9 cellular contexts compared by ENCODE assay signal in the genomic region with DNA sequence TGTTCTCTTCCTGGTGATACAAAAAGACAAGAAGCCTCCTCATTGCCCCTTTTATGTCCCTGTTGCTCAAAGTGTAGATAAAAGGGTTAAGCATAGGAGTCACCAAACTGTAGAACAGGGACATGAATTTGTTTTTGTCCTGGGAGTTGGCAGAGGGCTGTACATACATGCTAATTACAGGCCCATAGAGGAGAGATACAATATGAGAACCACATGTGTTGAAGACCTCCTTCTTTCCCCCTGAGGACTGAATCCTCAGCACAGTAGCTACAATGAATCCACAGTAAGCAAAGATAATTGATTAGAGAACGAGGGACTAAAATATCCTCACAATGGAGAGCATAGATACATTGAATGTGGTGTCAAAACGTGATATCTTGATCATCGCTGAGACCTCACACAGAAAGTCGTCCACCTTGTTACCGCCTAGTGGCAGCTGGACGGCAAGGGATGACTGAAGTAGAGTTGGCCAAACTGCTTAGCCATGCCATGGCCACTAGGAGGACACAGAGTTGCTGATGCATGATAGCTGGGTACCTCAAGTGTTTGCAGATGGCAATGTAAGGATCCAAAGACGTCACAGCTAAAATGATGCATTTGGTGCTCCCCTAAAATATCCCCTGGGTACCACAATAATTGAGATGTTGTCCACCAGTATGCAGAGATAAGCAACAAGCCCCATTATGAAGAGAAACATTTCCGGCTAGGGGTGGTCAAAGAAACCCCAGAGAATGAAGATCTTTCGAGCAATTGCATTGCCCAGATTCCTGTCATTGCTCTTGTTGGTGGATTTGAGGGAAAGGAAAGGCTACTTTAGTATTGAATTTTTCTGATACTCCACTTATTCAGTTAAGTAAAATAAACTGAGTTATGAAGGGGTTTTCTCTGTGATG. TPM values are rescaled to one million over a fixed set of nuclear protein-coding genes. Genes with fewer than 3 reads are reported as not detected.
A peak's percentile ranks its signal among the peaks of the same experiment; 100 is the strongest.
DNase-seq lines count a peak whose midpoint lies in the region; ATAC-seq and TF ChIP-seq lines count a peak whose summit lies in the region.
"Had no signal": no experiment of that assay in that cellular context is flagged by ENCODE, and none has a peak within 500 bp of the region (broad histone marks: within the 10 kb centered on the region; RNA-seq: fewer than 3 reads in every experiment).

No MANE protein-coding gene starts in this region.

- CTCF ChIA-PET in WTC11 (lab: Charles Lee): interaction anchor here (0.5 to 1.3 kb wide), 20 partner anchors 8 to 406 kb away, joined by 3 to 7 read pairs (median 4); a partner anchor contains a TSS
- CTCF ChIA-PET in activated CD8-positive, alpha-beta memory T cell treated with anti-CD3 and anti-CD28 coated beads, Interleukin-2, amount 10 ng/mL, durations not matched to agents 7 days and 5 days (lab: Charles Lee): no interaction called here

- no peaks in the 10 kb centered on the region for H3K4me1 Mint-ChIP-seq in WTC11
- H3K4me1 Mint-ChIP-seq in activated CD8-positive, alpha-beta memory T cell treated with anti-CD3 and anti-CD28 coated beads, Interleukin-2, amount 10 ng/mL, durations not matched to agents 7 days and 5 days: no peaks in the 10 kb centered on the region
- H3K4me1 Mint-ChIP-seq: activated naive CD8-positive, alpha-beta T cell treated with anti-CD3 and anti-CD28 coated beads, Interleukin-2, amount 10 ng/mL, durations not matched to agents 7 days and 5 days had no signal

- no peaks in the 10 kb centered on the region; the same call in 1 of the 2 replicates for H3K27me3 Mint-ChIP-seq in WTC11 (ENCODE audit: low read depth)
- peaks cover 28% of the 10 kb centered on the region for H3K27me3 Mint-ChIP-seq in activated CD8-positive, alpha-beta memory T cell treated with anti-CD3 and anti-CD28 coated beads, Interleukin-2, amount 10 ng/mL, durations not matched to agents 7 days and 5 days

- no peak overlapping the region for H3K4me2 ChIP-seq in KMS-11

- H3K36me3 ChIP-seq in KMS-11 (ENCODE audit: insufficient read depth) (no peaks in the 10 kb centered on the region), kidney epithelial cell (ENCODE audit: control insufficient read depth, insufficient read depth, low read length) (no peaks in the 10 kb centered on the region), ascending aorta (no peaks in the 10 kb centered on the region)

- intact Hi-C loops in ascending aorta (cut with DNase I): no loop called here

- ATAC-seq in WTC11: peak; percentile 99
- no peak for ATAC-seq in GM19397 (IDR thresholded peaks at IDR 0.05; ENCODE audit: unreplicated experiment)
- ATAC-seq in activated CD8-positive, alpha-beta memory T cell treated with anti-CD3 and anti-CD28 coated beads, Interleukin-2, amount 10 ng/mL, durations not matched to agents 7 days and 5 days: no peak

- H3K27ac ChIP-seq in KMS-11 (no peak overlapping the region), ascending aorta (no peak overlapping the region)

- no peaks in the 10 kb centered on the region for H3K36me3 Mint-ChIP-seq in WTC11
- no peaks in the 10 kb centered on the region for H3K36me3 Mint-ChIP-seq in activated CD8-positive, alpha-beta memory T cell treated with anti-CD3 and anti-CD28 coated beads, Interleukin-2, amount 10 ng/mL, durations not matched to agents 7 days and 5 days
- H3K36me3 Mint-ChIP-seq: activated naive CD8-positive, alpha-beta T cell treated with anti-CD3 and anti-CD28 coated beads, Interleukin-2, amount 10 ng/mL, durations not matched to agents 7 days and 5 days had no signal

- H3K9me3 ChIP-seq in ascending aorta: no peaks in the 10 kb centered on the region

- H3K4me3 ChIP-seq in KMS-11 (IDR thresholded peaks at IDR 0.05; ENCODE audit: insufficient read depth, low read depth, low read length) (no peak overlapping the region), kidney epithelial cell (ENCODE audit: low read depth, low read length) (no peak overlapping the region), ascending aorta (no peak overlapping the region)

- H4K20me1 ChIP-seq in KMS-11 (ENCODE audit: insufficient read depth): no peaks in the 10 kb centered on the region

- H3K9ac ChIP-seq in KMS-11: no peak overlapping the region

- H2AFZ ChIP-seq in KMS-11 (ENCODE audit: low read depth): no peak overlapping the region

- peaks cover 10% of the 10 kb centered on the region for H3K9me3 Mint-ChIP-seq in WTC11
- H3K9me3 Mint-ChIP-seq in activated CD8-positive, alpha-beta memory T cell treated with anti-CD3 and anti-CD28 coated beads, Interleukin-2, amount 10 ng/mL, durations not matched to agents 7 days and 5 days (ENCODE audit: low read depth): no peaks in the 10 kb centered on the region
- H3K9me3 Mint-ChIP-seq: activated naive CD8-positive, alpha-beta T cell treated with anti-CD3 and anti-CD28 coated beads, Interleukin-2, amount 10 ng/mL, durations not matched to agents 7 days and 5 days had no signal

- H3K4me3 Mint-ChIP-seq in WTC11: no peak overlapping the region
- no peak overlapping the region for H3K4me3 Mint-ChIP-seq in activated CD8-positive, alpha-beta memory T cell treated with anti-CD3 and anti-CD28 coated beads, Interleukin-2, amount 10 ng/mL, durations not matched to agents 7 days and 5 days
- H3K4me3 Mint-ChIP-seq: activated naive CD8-positive, alpha-beta T cell treated with anti-CD3 and anti-CD28 coated beads, Interleukin-2, amount 10 ng/mL, durations not matched to agents 7 days and 5 days had no signal

- H3K79me2 ChIP-seq in KMS-11 (ENCODE audit: insufficient read depth, low read depth): no peaks in the 10 kb centered on the region

- peak; percentile 57 for TF ChIP-seq CTCF in KMS-11 (conservative IDR thresholded peaks at IDR 0.05; ENCODE audit: low read depth, low read length)
- TF ChIP-seq CTCF in WTC11 (IDR thresholded peaks at IDR 0.05): peak; percentile 79
- TF ChIP-seq CTCF in kidney epithelial cell (IDR thresholded peaks at IDR 0.05; ENCODE audit: insufficient read depth, low read length, poor library complexity, severe bottlenecking): peak; percentile 65
- TF ChIP-seq CTCF in ascending aorta (IDR thresholded peaks at IDR 0.05): no peak

- H3K27ac Mint-ChIP-seq in WTC11: no peak overlapping the region
- no peak overlapping the region for H3K27ac Mint-ChIP-seq in activated CD8-positive, alpha-beta memory T cell treated with anti-CD3 and anti-CD28 coated beads, Interleukin-2, amount 10 ng/mL, durations not matched to agents 7 days and 5 days
- H3K27ac Mint-ChIP-seq: activated naive CD8-positive, alpha-beta T cell treated with anti-CD3 and anti-CD28 coated beads, Interleukin-2, amount 10 ng/mL, durations not matched to agents 7 days and 5 days had no signal

- H3K4me1 ChIP-seq in KMS-11 (ENCODE audit: low read depth, poor library complexity, severe bottlenecking): no peaks in the 10 kb centered on the region
- no peaks in the 10 kb centered on the region for H3K4me1 ChIP-seq in ascending aorta

- POLR2A ChIA-PET in WTC11 (lab: Charles Lee): no interaction called here

- peak; percentile 2 for DNase-seq in stimulated activated CD4-positive, alpha-beta T cell treated with anti-CD3 and anti-CD28 coated beads, Interleukin-1b, Interleukin-23, amount 100 ng/mL, for 48 hours
- DNase-seq in stimulated activated CD4-positive, alpha-beta T cell treated with anti-CD3 and anti-CD28 coated beads, Interleukin-4, amount 100 ng/mL, for 24 hours: no peak
- DNase-seq in WTC11 (ENCODE audit: low spot score) (peak; percentile 60), kidney epithelial cell (ENCODE audit: low read depth) (no peak), ascending aorta (ENCODE audit: low spot score in 2 of 2) (no peak)
- no peak for DNase-seq in activated CD8-positive, alpha-beta memory T cell treated with anti-CD3 and anti-CD28 coated beads, Interleukin-2, amount 10 ng/mL, durations not matched to agents 7 days and 5 days
- DNase-seq: activated naive CD8-positive, alpha-beta T cell treated with anti-CD3 and anti-CD28 coated beads, Interleukin-2, amount 10 ng/mL, durations not matched to agents 7 days and 5 days had no signal

- H3K27me3 ChIP-seq in KMS-11 (ENCODE audit: insufficient read depth, low read depth) (no peaks in the 10 kb centered on the region), kidney epithelial cell (ENCODE audit: control insufficient read depth, insufficient read depth, low read length) (no peaks in the 10 kb centered on the region), ascending aorta (no peaks in the 10 kb centered on the region)

TF ChIP-seq in WTC11, 78 proteins besides CTCF, POLR2A, EP300 and RAD21:
- no peak for TF ChIP-seq GRHL2 (CRISPR knock-in tag; IDR thresholded peaks at IDR 0.05; ENCODE audit: insufficient replicate concordance, severe bottlenecking)

RNA-seq across cellular contexts. Expression of a gene that starts 15.0 kb away (rescaled TPM):
- total RNA-seq in WTC11 (2021): not detected in 3 replicates
- not detected in 2 replicates for total RNA-seq in kidney epithelial cell
- total RNA-seq in ascending aorta: not detected
- not detected for total RNA-seq in activated CD8-positive, alpha-beta memory T cell treated with anti-CD3 and anti-CD28 coated beads, Interleukin-2, amount 10 ng/mL, durations not matched to agents 7 days and 5 days
- total RNA-seq: activated naive CD8-positive, alpha-beta T cell treated with anti-CD3 and anti-CD28 coated beads, Interleukin-2, amount 10 ng/mL, durations not matched to agents 7 days and 5 days had no signal

RNA-seq across cellular contexts. Expression of a gene that starts 27.1 kb away (rescaled TPM):
- total RNA-seq in WTC11 (2021) (not detected in 3 replicates), kidney epithelial cell (not detected in 2 replicates), ascending aorta (not detected)
- total RNA-seq in activated CD8-positive, alpha-beta memory T cell treated with anti-CD3 and anti-CD28 coated beads, Interleukin-2, amount 10 ng/mL, durations not matched to agents 7 days and 5 days: not detected
- total RNA-seq: activated naive CD8-positive, alpha-beta T cell treated with anti-CD3 and anti-CD28 coated beads, Interleukin-2, amount 10 ng/mL, durations not matched to agents 7 days and 5 days had no signal

RNA-seq across cellular contexts. Expression of a gene that starts 27.2 kb away (rescaled TPM):
- total RNA-seq in WTC11 (2021) (not detected in 3 replicates), kidney epithelial cell (not detected in 2 replicates), ascending aorta (not detected)
- not detected for total RNA-seq in activated CD8-positive, alpha-beta memory T cell treated with anti-CD3 and anti-CD28 coated beads, Interleukin-2, amount 10 ng/mL, durations not matched to agents 7 days and 5 days
- total RNA-seq: activated naive CD8-positive, alpha-beta T cell treated with anti-CD3 and anti-CD28 coated beads, Interleukin-2, amount 10 ng/mL, durations not matched to agents 7 days and 5 days had no signal

RNA-seq across cellular contexts. Expression of a gene that starts 35.8 kb away (rescaled TPM):
- 0.30 TPM in 1 of 3 replicates, not detected in the others for total RNA-seq in WTC11 (2021)
- total RNA-seq in kidney epithelial cell: not detected in 2 replicates
- not detected for total RNA-seq in ascending aorta
- not detected for total RNA-seq in activated CD8-positive, alpha-beta memory T cell treated with anti-CD3 and anti-CD28 coated beads, Interleukin-2, amount 10 ng/mL, durations not matched to agents 7 days and 5 days
- total RNA-seq: activated naive CD8-positive, alpha-beta T cell treated with anti-CD3 and anti-CD28 coated beads, Interleukin-2, amount 10 ng/mL, durations not matched to agents 7 days and 5 days had no signal

Comparison
In these comparisons a context has a peak if more than half of its experiments do, and no peak if none do; other contexts are left out.
1. DNase-seq: peak in stimulated activated CD4-positive, alpha-beta T cell treated with anti-CD3 and anti-CD28 coated beads, Interleukin-1b, Interleukin-23, amount 100 ng/mL, for 48 hours (single experiment) and WTC11 (single experiment); none in stimulated activated CD4-positive, alpha-beta T cell treated with anti-CD3 and anti-CD28 coated beads, Interleukin-4, amount 100 ng/mL, for 24 hours (single experiment), kidney epithelial cell (single experiment), ascending aorta (0 of 2) and activated CD8-positive, alpha-beta memory T cell treated with anti-CD3 and anti-CD28 coated beads, Interleukin-2, amount 10 ng/mL, durations not matched to agents 7 days and 5 days (single experiment).
2. CTCF ChIP-seq: peak in KMS-11 (single experiment), WTC11 (single experiment) and kidney epithelial cell (single experiment); none in ascending aorta (0 of 3).